Comparison of ENCODE assay signal across 16 cellular contexts in the genomic region with DNA sequence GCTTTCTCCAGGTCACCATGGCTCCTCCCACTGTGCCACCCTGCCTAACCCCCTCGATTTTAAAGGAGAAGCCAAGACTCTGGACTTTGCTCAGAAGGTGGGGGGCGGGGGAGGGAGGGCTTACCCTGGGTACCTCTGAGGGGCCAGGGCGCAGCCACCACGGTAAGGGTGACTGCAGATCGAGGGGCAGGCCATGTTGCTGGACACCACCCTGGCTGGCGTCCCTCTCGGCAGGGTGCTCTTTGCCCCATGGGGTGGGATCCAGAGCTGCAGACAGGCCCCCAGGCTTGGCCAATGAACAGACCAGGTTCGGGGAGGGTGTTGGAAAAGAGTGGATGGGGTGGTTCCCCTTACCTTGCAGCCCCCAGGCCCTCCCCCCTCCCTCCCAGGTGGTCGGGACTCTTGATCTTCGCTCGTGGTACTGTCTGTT. TPM values are rescaled to one million over a fixed set of nuclear protein-coding genes. Genes with fewer than 3 reads are reported as not detected.
DNase-seq lines count a peak whose midpoint lies in the region; ATAC-seq and TF ChIP-seq lines count a peak whose summit lies in the region.
"Had no signal": no experiment of that assay in that cellular context is flagged by ENCODE, and none has a peak within 500 bp of the region (broad histone marks: within the 10 kb centered on the region; RNA-seq: fewer than 3 reads in every experiment).

No MANE protein-coding gene starts in this region.

- H3K4me1 Mint-ChIP-seq in nephron progenitor cell: peaks cover 37% of the 10 kb centered on the region

- no peak for TF ChIP-seq CTCF in OCI-LY1 (IDR thresholded peaks at IDR 0.05; ENCODE audit: low read length)
- no peak for TF ChIP-seq CTCF in hepatocyte (IDR thresholded peaks at IDR 0.05; ENCODE audit: poor library complexity)
- no peak for TF ChIP-seq CTCF in nephron progenitor cell (IDR thresholded peaks at IDR 0.05)

- no peaks in the 10 kb centered on the region for H3K36me3 ChIP-seq in BLaER1
- H3K36me3 ChIP-seq in OCI-LY1 (ENCODE audit: insufficient read depth, low read length): no peaks in the 10 kb centered on the region
- H3K36me3 ChIP-seq in hepatocyte (replicated peaks; ENCODE audit: insufficient read depth, low read depth): no peaks in the 10 kb centered on the region
- H3K36me3 ChIP-seq: BLaER1 treated with 17β-estradiol and CSF1 and Interleukin-3, amounts not matched to agents 10 nM and 100 nM; SJCRH30 had no signal

- H3K4me2 ChIP-seq in BLaER1 (0 out of 2 replicates have a peak overlapping the region, but pooled peaks have one; percentile 4), OCI-LY1 (ENCODE audit: low read length) (peak overlapping the region; percentile 57; the same call in 1 of the 2 replicates), hepatocyte (peak overlapping the region; percentile 93)

- H3K9ac ChIP-seq in BLaER1: no peak overlapping the region
- H3K9ac ChIP-seq in OCI-LY1 (ENCODE audit: low read length): no peak overlapping the region
- H3K9ac ChIP-seq: BLaER1 treated with 17β-estradiol and CSF1 and Interleukin-3, amounts not matched to agents 10 nM and 100 nM had no signal

- H3K27me3 ChIP-seq in BLaER1 (peaks cover 69% of the 10 kb centered on the region), OCI-LY1 (ENCODE audit: insufficient read depth, low read length) (peaks cover 7% of the 10 kb centered on the region; the same call in 1 of the 2 replicates), hepatocyte (no peaks in the 10 kb centered on the region)

- H3K27ac Mint-ChIP-seq in nephron progenitor cell: no peak overlapping the region

- no peaks in the 10 kb centered on the region for H3K36me3 Mint-ChIP-seq in nephron progenitor cell (ENCODE audit: low read depth)

- H3K27me3 Mint-ChIP-seq in nephron progenitor cell (ENCODE audit: low read depth, poor library complexity): peaks cover 75% of the 10 kb centered on the region

- no peak overlapping the region for H3K27ac ChIP-seq in BLaER1
- no peak overlapping the region for H3K27ac ChIP-seq in OCI-LY1 (ENCODE audit: low read depth, low read length, poor library complexity, severe bottlenecking)
- peak overlapping the region; percentile 99 for H3K27ac ChIP-seq in hepatocyte
- H3K27ac ChIP-seq: BLaER1 treated with 17β-estradiol and CSF1 and Interleukin-3, amounts not matched to agents 10 nM and 100 nM; SJCRH30 had no signal

- no peaks in the 10 kb centered on the region for H3K79me2 ChIP-seq in OCI-LY1 (ENCODE audit: insufficient read depth, low read length)
- peaks cover 23% of the 10 kb centered on the region for H3K79me2 ChIP-seq in hepatocyte

- ATAC-seq in HG03045 (IDR thresholded peaks at IDR 0.05; ENCODE audit: unreplicated experiment) (no peak), GM18502 (IDR thresholded peaks at IDR 0.05; ENCODE audit: poor library complexity, unreplicated experiment) (no peak)

- H3K4me3 Mint-ChIP-seq in nephron progenitor cell: peak overlapping the region; percentile 70

- no peak overlapping the region for H3K4me3 ChIP-seq in BLaER1
- no peak overlapping the region for H3K4me3 ChIP-seq in OCI-LY1 (ENCODE audit: low read depth, low read length, poor library complexity, severe bottlenecking)
- no peak overlapping the region for H3K4me3 ChIP-seq in hepatocyte
- H3K4me3 ChIP-seq: SJCRH30 had no signal

- H2AFZ ChIP-seq in OCI-LY1 (ENCODE audit: low read length): no peak overlapping the region
- H2AFZ ChIP-seq in hepatocyte: no peak overlapping the region

- DNase-seq in hepatocyte (ENCODE audit: low spot score): peak; percentile 68
- DNase-seq in nephron progenitor cell: no peak
- no peak for DNase-seq in head of caudate nucleus
- no peak for DNase-seq in NCI-H1105 treated with DMSO at 0.1 percent for 48 hours (lab: John Stamatoyannopoulos, UW)
- DNase-seq: activated effector memory CD4-positive, alpha-beta T cell treated with Interleukin-2 at 50 U/mL for 16 hours; foreskin fibroblast; GF-D8; Karpas-422; NCI-H446 treated with DMSO at 0.1 percent for 48 hours; SJCRH30; stimulated activated CD4-positive, alpha-beta T cell treated with anti-CD3 and anti-CD28 coated beads, Interleukin-12 subunit alpha, Interleukin-12 subunit beta, amount 100 ng/mL, for 4 hours had no signal

- H3K9me3 Mint-ChIP-seq in nephron progenitor cell: no peaks in the 10 kb centered on the region

- H3K9me3 ChIP-seq in BLaER1 (no peaks in the 10 kb centered on the region), OCI-LY1 (ENCODE audit: low read length) (no peaks in the 10 kb centered on the region), hepatocyte (ENCODE audit: low read depth) (no peaks in the 10 kb centered on the region)
- H3K9me3 ChIP-seq: BLaER1 treated with 17β-estradiol and CSF1 and Interleukin-3, amounts not matched to agents 10 nM and 100 nM; SJCRH30 had no signal

- WGBS in hepatocyte (ENCODE audit: low lambda C conversion rate, missing lambda C conversion rate): 57% methylated on average over 8 of the region's 11 CpGs

- no peaks in the 10 kb centered on the region; the same call in 1 of the 2 replicates for H3F3A ChIP-seq in OCI-LY1 (ENCODE audit: insufficient read depth, low read length)

- H3K4me1 ChIP-seq in BLaER1 (peaks cover 32% of the 10 kb centered on the region), OCI-LY1 (ENCODE audit: insufficient read depth, low read length, severe bottlenecking) (peaks cover 30% of the 10 kb centered on the region), hepatocyte (ENCODE audit: insufficient read depth) (peaks cover 38% of the 10 kb centered on the region)

- H4K20me1 ChIP-seq in BLaER1 (no peaks in the 10 kb centered on the region), OCI-LY1 (ENCODE audit: insufficient read depth, low read length) (no peaks in the 10 kb centered on the region), hepatocyte (ENCODE audit: insufficient read depth, poor library complexity, severe bottlenecking) (peaks cover 5% of the 10 kb centered on the region)
- H4K20me1 ChIP-seq: BLaER1 treated with 17β-estradiol and CSF1 and Interleukin-3, amounts not matched to agents 10 nM and 100 nM had no signal

- intact Hi-C loops in head of caudate nucleus (cut with DNase I): no loop called here

- H3K9me2 ChIP-seq in OCI-LY1 (ENCODE audit: low read depth, low read length) (no peaks in the 10 kb centered on the region), hepatocyte (replicated peaks; ENCODE audit: insufficient read depth) (no peaks in the 10 kb centered on the region)

RNA-seq across cellular contexts. Expression of a gene that starts 0.4 kb away (rescaled TPM):
- 19.0 and 22.8 TPM in 2 replicates for total RNA-seq in hepatocyte
- polyA plus RNA-seq in hepatocyte: 29.4 and 29.7 TPM in 2 replicates
- total RNA-seq: SJCRH30 had no signal

RNA-seq across cellular contexts. Expression of a gene that starts 7.0 kb away (rescaled TPM):
- 37.2 and 72.6 TPM in 2 replicates for total RNA-seq in hepatocyte
- 129 and 133 TPM in 2 replicates for polyA plus RNA-seq in hepatocyte

RNA-seq across cellular contexts. Expression of a gene that starts 37.5 kb away (rescaled TPM):
- total RNA-seq in hepatocyte: 77.7 and 93.1 TPM in 2 replicates
- 72.9 and 76.4 TPM in 2 replicates for polyA plus RNA-seq in hepatocyte

RNA-seq across cellular contexts. Expression of a gene that starts 49.5 kb away (rescaled TPM):
- 26.8 and 33.0 TPM in 2 replicates for total RNA-seq in hepatocyte
- polyA plus RNA-seq in hepatocyte: 35.4 and 35.6 TPM in 2 replicates

Comparison
In these comparisons a context has a peak if more than half of its experiments do, and no peak if none do; other contexts are left out.
1. H3K4me2 ChIP-seq: peak in every context shown above with its lines; median percentile 93 in hepatocyte; 57 in OCI-LY1; 4 in BLaER1.